In genomic region chr12:92759634-92760268, GRCh38 we compare ENCODE assay signal across 12 cellular contexts. TPM values are rescaled to one million over a fixed set of nuclear protein-coding genes. Genes with fewer than 3 reads are reported as not detected.
A peak's percentile ranks its signal among the peaks of the same experiment; 100 is the strongest.
DNase-seq lines count a peak whose midpoint lies in the region; ATAC-seq and TF ChIP-seq lines count a peak whose summit lies in the region.
"Had no signal": no experiment of that assay in that cellular context is flagged by ENCODE, and none has a peak within 500 bp of the region (broad histone marks: within the 10 kb centered on the region; RNA-seq: fewer than 3 reads in every experiment).

No MANE protein-coding gene starts in this region.

- in situ Hi-C loops in astrocyte of the cerebellum (cut with HindIII; ENCODE audit: low sequenced_read_pairs) (no loop called here), GM13976 (cut with MboI; ENCODE audit: low sequenced_read_pairs, unreplicated experiment) (no loop called here)

- H3K4me3 ChIP-seq in BJ (ENCODE audit: low read depth, low read length) (no peak overlapping the region), astrocyte of the cerebellum (ENCODE audit: low read depth, low read length) (no peak overlapping the region)
- H3K4me3 ChIP-seq: gastrocnemius medialis, upper lobe of left lung had no signal

- H3K4ac ChIP-seq in H9 (ENCODE audit: low read depth, low read length) = no peak overlapping the region

- no peak overlapping the region for H3K4me2 ChIP-seq in H9 (ENCODE audit: insufficient read depth, insufficient read length, low read length)

- POLR2A ChIA-PET in BJ (lab: Charles Lee) = no interaction called here

- ATAC-seq in HG03175 (IDR thresholded peaks at IDR 0.05; ENCODE audit: unreplicated experiment) = no peak
- ATAC-seq: gastrocnemius medialis had no signal

- DNase-seq in BJ (ENCODE audit: low read depth) = peak; percentile 78
- peak; percentile 62 for DNase-seq in LoVo (ENCODE audit: low spot score)
- peak; percentile 65 for DNase-seq in astrocyte of the cerebellum (ENCODE audit: low read depth)
- peak; percentile 87 for DNase-seq in islet precursor cell
- no peak for DNase-seq in H9
- DNase-seq in GM13976 (ENCODE audit: low spot score) = no peak
- no peak for DNase-seq in activated naive CD4-positive, alpha-beta T cell treated with Interleukin-2 at 50 U/mL for 16 hours
- DNase-seq: activated CD4-positive, alpha-beta T cell treated with anti-CD3 and anti-CD28 coated beads, Interleukin-2, amount 10 ng/mL, durations not matched to agents 7 days and 5 days; gastrocnemius medialis; upper lobe of left lung had no signal

- no peaks in the 10 kb centered on the region for H3K9me3 Mint-ChIP-seq in H9
- H3K9me3 Mint-ChIP-seq: activated CD4-positive, alpha-beta T cell treated with anti-CD3 and anti-CD28 coated beads, Interleukin-2, amount 10 ng/mL, durations not matched to agents 7 days and 5 days; activated naive CD4-positive, alpha-beta T cell treated with anti-CD3 and anti-CD28 coated beads, Interleukin-2, amount 50 U/mL, for 24 hours had no signal

- no peaks in the 10 kb centered on the region for H3K4me1 ChIP-seq in H9 (ENCODE audit: insufficient read depth, low read length)
- H3K4me1 ChIP-seq: upper lobe of left lung had no signal

- H3K27me3 ChIP-seq in BJ (ENCODE audit: control insufficient read depth, insufficient read depth, low read length) = peaks cover 3% of the 10 kb centered on the region
- no peaks in the 10 kb centered on the region for H3K27me3 ChIP-seq in H9 (ENCODE audit: insufficient read depth, low read length)
- H3K27me3 ChIP-seq: gastrocnemius medialis, upper lobe of left lung had no signal

- H3K23me2 ChIP-seq in H9 (ENCODE audit: insufficient read length, low read depth, low read length, poor library complexity, severe bottlenecking) = no peaks in the 10 kb centered on the region

- no peak overlapping the region for H4K5ac ChIP-seq in H9 (ENCODE audit: insufficient read length, low read depth, low read length)

- no peak overlapping the region for H3K18ac ChIP-seq in H9 (ENCODE audit: insufficient read length, low read depth, low read length)

- no peak overlapping the region for H3K27ac Mint-ChIP-seq in H9
- H3K27ac Mint-ChIP-seq: activated CD4-positive, alpha-beta T cell treated with anti-CD3 and anti-CD28 coated beads, Interleukin-2, amount 10 ng/mL, durations not matched to agents 7 days and 5 days; activated naive CD4-positive, alpha-beta T cell treated with anti-CD3 and anti-CD28 coated beads, Interleukin-2, amount 50 U/mL, for 24 hours had no signal

- H3K27me3 Mint-ChIP-seq in H9 (ENCODE audit: low read depth) = no peaks in the 10 kb centered on the region

- no peak overlapping the region for H4K8ac ChIP-seq in H9 (replicated peaks; ENCODE audit: insufficient read length, low read depth, low read length)

- H3K23ac ChIP-seq in H9 (ENCODE audit: insufficient read length, low read depth, low read length) = no peak overlapping the region

- no peaks in the 10 kb centered on the region for H4K20me1 ChIP-seq in H9 (ENCODE audit: control insufficient read depth, insufficient read depth, insufficient read length)

- no peak overlapping the region for H2AK5ac ChIP-seq in H9 (ENCODE audit: insufficient read length, low read length)

- no peak overlapping the region for H3K14ac ChIP-seq in H9 (ENCODE audit: insufficient read depth, low read length)

- no peak overlapping the region for H4K91ac ChIP-seq in H9 (ENCODE audit: insufficient read length, low read depth, low read length)

- no peaks in the 10 kb centered on the region for H3K36me3 ChIP-seq in BJ (ENCODE audit: control insufficient read depth, insufficient read depth, low read length)
- H3K36me3 ChIP-seq: gastrocnemius medialis, upper lobe of left lung had no signal

- no CpG with 5 or more reads among the region's 3 CpGs for WGBS in H9 (ENCODE audit: extremely low coverage, insufficient read length, low lambda C conversion rate)

- no peak overlapping the region for H2AFZ ChIP-seq in H9 (ENCODE audit: low read length)

- H2BK5ac ChIP-seq in H9 (ENCODE audit: insufficient read length, low read length) = no peak overlapping the region

- H2BK20ac ChIP-seq in H9 (ENCODE audit: low read depth, low read length, poor library complexity, severe bottlenecking) = no peak overlapping the region

- H2BK15ac ChIP-seq in H9 (ENCODE audit: low read depth, low read length) = no peak overlapping the region

- H3K36me3 Mint-ChIP-seq in H9 (ENCODE audit: insufficient read depth in 1 of 3, low read depth in 3 of 3) = no peaks in the 10 kb centered on the region
- H3K36me3 Mint-ChIP-seq: activated naive CD4-positive, alpha-beta T cell treated with anti-CD3 and anti-CD28 coated beads, Interleukin-2, amount 50 U/mL, for 24 hours had no signal

- H3K4me1 Mint-ChIP-seq in H9 = peaks cover 6% of the 10 kb centered on the region in 2 experiments
- H3K4me1 Mint-ChIP-seq: activated naive CD4-positive, alpha-beta T cell treated with anti-CD3 and anti-CD28 coated beads, Interleukin-2, amount 50 U/mL, for 24 hours had no signal

- H3K56ac ChIP-seq in H9 (ENCODE audit: insufficient read length, low read depth, low read length) = no peak overlapping the region

- H3K9ac ChIP-seq in H9 (ENCODE audit: extremely low read depth, insufficient read length, low read length) = no peak overlapping the region

- H3T11ph ChIP-seq in H9 (ENCODE audit: low read length) = no peak overlapping the region

- H2BK120ac ChIP-seq in H9 (ENCODE audit: low read depth, low read length, poor library complexity, severe bottlenecking) = no peak overlapping the region

- no peaks in the 10 kb centered on the region for H3K79me2 ChIP-seq in H9 (ENCODE audit: insufficient read depth, low read length)

- no peak overlapping the region for H2BK12ac ChIP-seq in H9 (ENCODE audit: insufficient read length, low read depth, low read length)

- no peak overlapping the region for H3K27ac ChIP-seq in H9 (ENCODE audit: insufficient read length, low read depth, low read length)
- H3K27ac ChIP-seq: gastrocnemius medialis, upper lobe of left lung had no signal

- no peaks in the 10 kb centered on the region for H3K79me1 ChIP-seq in H9 (ENCODE audit: insufficient read depth, low read depth, low read length, poor library complexity, severe bottlenecking)

- no peak for TF ChIP-seq CTCF in BJ (IDR thresholded peaks at IDR 0.05; ENCODE audit: insufficient read depth, low read depth, low read length)
- TF ChIP-seq CTCF in astrocyte of the cerebellum (IDR thresholded peaks at IDR 0.05; ENCODE audit: low read depth, low read length, missing control alignments) = no peak
- TF ChIP-seq CTCF in H9 (conservative IDR thresholded peaks at IDR 0.05) = no peak
- TF ChIP-seq CTCF in GM13976 (IDR thresholded peaks at IDR 0.05; ENCODE audit: borderline replicate concordance, control extremely low read depth, extremely low read depth, insufficient read depth, missing control alignments) = no peak

- no peak overlapping the region for H3K4me3 Mint-ChIP-seq in H9
- H3K4me3 Mint-ChIP-seq: activated CD4-positive, alpha-beta T cell treated with anti-CD3 and anti-CD28 coated beads, Interleukin-2, amount 10 ng/mL, durations not matched to agents 7 days and 5 days; activated naive CD4-positive, alpha-beta T cell treated with anti-CD3 and anti-CD28 coated beads, Interleukin-2, amount 50 U/mL, for 24 hours had no signal

- CTCF ChIA-PET in BJ (lab: Yijun Ruan, JAX) = interaction anchor here (0.9 to 1.3 kb wide), 3 partner anchors 9 to 24 kb away, joined by 3 to 4 read pairs (median 3); no protein-coding TSS in a partner anchor

- no peaks in the 10 kb centered on the region for H3K9me3 ChIP-seq in H9 (ENCODE audit: control insufficient read depth, low read depth, low read length)
- H3K9me3 ChIP-seq: gastrocnemius medialis, upper lobe of left lung had no signal

RNA-seq across cellular contexts. Expression of gene PLEKHG7, which starts 57.0 kb away (rescaled TPM):
- polyA plus RNA-seq in BJ (2011; rRNA removed) = not detected in 2 replicates
- not detected in 2 replicates for polyA minus RNA-seq in BJ (2011; rRNA and poly(A)+ RNA removed)
- not detected in 2 replicates for total RNA-seq in H9 (2021)
- total RNA-seq: activated CD4-positive, alpha-beta T cell treated with anti-CD3 and anti-CD28 coated beads, Interleukin-2, amount 10 ng/mL, durations not matched to agents 7 days and 5 days; gastrocnemius medialis had no signal

Comparison
In these comparisons a context has a peak if more than half of its experiments do, and no peak if none do; other contexts are left out.
1. DNase-seq: peak in BJ (single experiment), LoVo (single experiment), astrocyte of the cerebellum (single experiment) and islet precursor cell (single experiment); none in H9 (single experiment), GM13976 (single experiment) and activated naive CD4-positive, alpha-beta T cell treated with Interleukin-2 at 50 U/mL for 16 hours (single experiment).